Comparison of ENCODE assay signal across 30 cellular contexts in the genomic region with DNA sequence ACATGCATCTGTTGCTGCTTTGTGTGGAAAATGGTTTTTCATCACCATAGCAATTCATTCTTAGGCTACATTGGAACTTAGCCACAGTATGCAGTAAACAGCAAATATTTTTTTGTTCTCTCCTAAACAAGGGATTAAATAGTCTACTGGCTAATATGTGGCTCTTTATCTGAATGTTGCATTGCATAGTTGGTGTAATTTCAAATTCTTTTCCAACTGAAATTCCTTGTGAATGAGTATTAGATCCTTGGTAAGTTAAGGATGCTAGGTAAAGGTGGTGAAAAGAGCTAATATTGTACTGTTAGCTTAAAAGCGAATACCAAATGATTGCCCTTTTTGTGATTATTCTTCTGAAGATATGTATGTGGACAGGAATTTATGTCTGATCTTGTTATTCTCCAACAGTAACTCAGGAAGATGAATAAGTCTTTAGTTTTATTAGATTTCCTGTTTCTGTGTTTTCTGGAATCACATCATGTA. TPM values are rescaled to one million over a fixed set of nuclear protein-coding genes. Genes with fewer than 3 reads are reported as not detected.
A peak's percentile ranks its signal among the peaks of the same experiment; 100 is the strongest.
DNase-seq lines count a peak whose midpoint lies in the region; ATAC-seq and TF ChIP-seq lines count a peak whose summit lies in the region.
"Had no signal": no experiment of that assay in that cellular context is flagged by ENCODE, and none has a peak within 500 bp of the region (broad histone marks: within the 10 kb centered on the region; RNA-seq: fewer than 3 reads in every experiment).

No MANE protein-coding gene starts in this region.

- H3K23ac ChIP-seq in H9 (ENCODE audit: insufficient read length, low read depth, low read length), result no peak overlapping the region

- no peak overlapping the region for H3K9ac ChIP-seq in H9 (ENCODE audit: extremely low read depth, insufficient read length, low read length)

- no peak overlapping the region for H2BK20ac ChIP-seq in H9 (ENCODE audit: low read depth, low read length, poor library complexity, severe bottlenecking)

- peak overlapping the region; percentile 5 for H3K27ac Mint-ChIP-seq in osteocyte (ENCODE audit: unreplicated experiment)
- no peak overlapping the region for H3K27ac Mint-ChIP-seq in H9
- H3K27ac Mint-ChIP-seq: activated naive CD4-positive, alpha-beta T cell treated with anti-CD3 and anti-CD28 coated beads, Interleukin-2, amount 50 U/mL, for 72 hours; activated T-helper 17 cell treated with anti-CD3 and anti-CD28 coated beads, Interleukin-2, amount 50 U/mL, for 72 hours; effector memory CD8-positive, alpha-beta T cell; HFFc6; WTC11 had no signal

- H2BK120ac ChIP-seq in H9 (ENCODE audit: low read depth, low read length, poor library complexity, severe bottlenecking), result no peak overlapping the region

- H3T11ph ChIP-seq in H9 (ENCODE audit: low read length), result no peak overlapping the region

- no peak overlapping the region for H2BK12ac ChIP-seq in H9 (ENCODE audit: insufficient read length, low read depth, low read length)

- H2AK5ac ChIP-seq in H9 (ENCODE audit: insufficient read length, low read length), result no peak overlapping the region

- no peak overlapping the region for H4K8ac ChIP-seq in H9 (replicated peaks; ENCODE audit: insufficient read length, low read depth, low read length)

- H2AFZ ChIP-seq in H9 (ENCODE audit: low read length), result no peak overlapping the region

- H3K36me3 Mint-ChIP-seq in osteocyte (ENCODE audit: unreplicated experiment) (no peaks in the 10 kb centered on the region), H9 (ENCODE audit: insufficient read depth in 1 of 3, low read depth in 3 of 3) (no peaks in the 10 kb centered on the region; a peak in 1 of 7 replicates)
- H3K36me3 Mint-ChIP-seq: activated naive CD4-positive, alpha-beta T cell treated with anti-CD3 and anti-CD28 coated beads, Interleukin-2, amount 50 U/mL, for 72 hours had no signal

- H3K4me2 ChIP-seq in H9 (ENCODE audit: insufficient read depth, insufficient read length, low read length), result no peak overlapping the region

- H3K4ac ChIP-seq in H9 (ENCODE audit: low read depth, low read length), result no peak overlapping the region

- DNase-seq in AG10803 (ENCODE audit: low read depth), result peak; percentile 53
- no peak for DNase-seq in RWPE2 (ENCODE audit: low spot score)
- no peak for DNase-seq in dorsolateral prefrontal cortex
- no peak for DNase-seq in osteocyte (ENCODE audit: extremely low spot score, unreplicated experiment)
- DNase-seq in H9, result no peak
- no peak for DNase-seq in activated effector memory CD4-positive, alpha-beta T cell treated with Interleukin-2 at 50 U/mL for 16 hours
- DNase-seq in retina, result no peak
- no peak for DNase-seq in NCI-H82 (lab: John Stamatoyannopoulos, UW)
- DNase-seq: activated CD4-positive, alpha-beta T cell treated with anti-CD3 and anti-CD28 coated beads, Interleukin-2, amount 50 U/mL, for 48 hours; activated CD8-positive, alpha-beta memory T cell treated with anti-CD3 and anti-CD28 coated beads, Interleukin-2, amount 50 U/mL, for 4 hours; effector memory CD8-positive, alpha-beta T cell; EL; HFFc6; IMR-90; lower lobe of right lung; NCI-H1417; NCI-H2081 treated with DMSO at 0.1 percent for 48 hours; NCI-H446; stimulated activated CD4-positive, alpha-beta T cell treated with anti-CD3 and anti-CD28 coated beads, Interleukin-12 subunit alpha, Interleukin-12 subunit beta, amount 100 ng/mL, for 4 hours; stimulated activated CD4-positive, alpha-beta T cell treated with anti-CD3 and anti-CD28 coated beads, Interleukin-4, amount 100 ng/mL, for 4 hours; stimulated activated naive CD8-positive, alpha-beta T cell treated with anti-CD3 and anti-CD28 coated beads, Interleukin-15, Interleukin-2, amounts not matched to agents 100 U/mL and 50 U/mL, for 24 hours; T-helper 9 cell; tibial artery had no signal

- H3K4me1 Mint-ChIP-seq in osteocyte (ENCODE audit: unreplicated experiment) (peaks cover 28% of the 10 kb centered on the region), H9 (peaks cover 6 to 7% of the 10 kb centered on the region in 2 experiments; a peak in 3 of 4 replicates)
- H3K4me1 Mint-ChIP-seq: activated T-helper 17 cell treated with anti-CD3 and anti-CD28 coated beads, Interleukin-2, amount 50 U/mL, for 72 hours had no signal

- intact Hi-C loops in dorsolateral prefrontal cortex (cut with DNase I), result no loop called here

- H3K27me3 ChIP-seq in RWPE2 (ENCODE audit: insufficient read depth, poor library complexity, severe bottlenecking) (no peaks in the 10 kb centered on the region), dorsolateral prefrontal cortex (no peaks in the 10 kb centered on the region), H9 (ENCODE audit: insufficient read depth, low read length) (no peaks in the 10 kb centered on the region)
- H3K27me3 ChIP-seq: esophagus muscularis mucosa, tibial artery had no signal

- no peaks in the 10 kb centered on the region for H3K79me1 ChIP-seq in H9 (ENCODE audit: insufficient read depth, low read depth, low read length, poor library complexity, severe bottlenecking)

- H2BK15ac ChIP-seq in H9 (ENCODE audit: low read depth, low read length), result no peak overlapping the region

- peak; percentile 53 for ATAC-seq in RWPE2 (ENCODE audit: low read depth)
- ATAC-seq: activated naive CD4-positive, alpha-beta T cell treated with anti-CD3 and anti-CD28 coated beads, Interleukin-2, amount 50 U/mL, for 72 hours; activated T-helper 17 cell treated with anti-CD3 and anti-CD28 coated beads, Interleukin-2, amount 50 U/mL, for 72 hours; effector memory CD8-positive, alpha-beta T cell; lower lobe of right lung; stimulated activated naive CD8-positive, alpha-beta T cell treated with anti-CD3 and anti-CD28 coated beads, Interleukin-15, Interleukin-2, amounts not matched to agents 100 U/mL and 50 U/mL, for 24 hours; WTC11 had no signal

- H3K4me3 ChIP-seq in AG10803 (ENCODE audit: low read length) (no peak overlapping the region), RWPE2 (ENCODE audit: severe bottlenecking) (no peak overlapping the region), dorsolateral prefrontal cortex (peak overlapping the region in 56 of 59 donors; percentile 0 to 58 (median 34))
- H3K4me3 ChIP-seq: esophagus muscularis mucosa, lower lobe of right lung, tibial artery had no signal

- no CpG with 5 or more reads among the region's 1 CpG for WGBS in H9 (ENCODE audit: extremely low coverage, insufficient read length, low lambda C conversion rate)

- no peaks in the 10 kb centered on the region for H3K9me3 ChIP-seq in RWPE2 (ENCODE audit: severe bottlenecking)
- no peaks in the 10 kb centered on the region for H3K9me3 ChIP-seq in H9 (ENCODE audit: control insufficient read depth, low read depth, low read length)
- H3K9me3 ChIP-seq: esophagus muscularis mucosa, lower lobe of right lung, tibial artery had no signal

- no peaks in the 10 kb centered on the region for H3K36me3 ChIP-seq in RWPE2 (ENCODE audit: low read depth)
- H3K36me3 ChIP-seq: esophagus muscularis mucosa, lower lobe of right lung, tibial artery had no signal

- no peak overlapping the region for H3K14ac ChIP-seq in H9 (ENCODE audit: insufficient read depth, low read length)

- no peaks in the 10 kb centered on the region for H4K20me1 ChIP-seq in H9 (ENCODE audit: control insufficient read depth, insufficient read depth, insufficient read length)

- no peak overlapping the region for H4K91ac ChIP-seq in H9 (ENCODE audit: insufficient read length, low read depth, low read length)

- H4K5ac ChIP-seq in H9 (ENCODE audit: insufficient read length, low read depth, low read length), result no peak overlapping the region

- H3K27me3 Mint-ChIP-seq in osteocyte (ENCODE audit: unreplicated experiment) (no peaks in the 10 kb centered on the region), H9 (ENCODE audit: low read depth) (no peaks in the 10 kb centered on the region)
- H3K27me3 Mint-ChIP-seq: effector memory CD8-positive, alpha-beta T cell had no signal

- H3K4me3 Mint-ChIP-seq in osteocyte (ENCODE audit: unreplicated experiment) (no peak overlapping the region), H9 (no peak overlapping the region)
- H3K4me3 Mint-ChIP-seq: activated T-helper 17 cell treated with anti-CD3 and anti-CD28 coated beads, Interleukin-2, amount 50 U/mL, for 72 hours; effector memory CD8-positive, alpha-beta T cell; HFFc6; neural crest cell; WTC11 had no signal

- TF ChIP-seq CTCF in AG10803 (conservative IDR thresholded peaks at IDR 0.05; ENCODE audit: low read length) (no peak), RWPE2 (IDR thresholded peaks at IDR 0.05; ENCODE audit: poor library complexity, severe bottlenecking) (no peak), dorsolateral prefrontal cortex (IDR thresholded peaks at IDR 0.05 in 54 of 56, conservative IDR thresholded peaks at IDR 0.05 in 2 of 56; ENCODE audit: low read depth in 1 of 56, partially characterized antibody in 56 of 56) (no peak), osteocyte (IDR thresholded peaks at IDR 0.05) (no peak), H9 (conservative IDR thresholded peaks at IDR 0.05) (no peak)

- no peak overlapping the region for H3K18ac ChIP-seq in H9 (ENCODE audit: insufficient read length, low read depth, low read length)

- H3K4me1 ChIP-seq in RWPE2 (ENCODE audit: insufficient read depth, poor library complexity, severe bottlenecking), result peaks cover 17% of the 10 kb centered on the region
- H3K4me1 ChIP-seq in H9 (ENCODE audit: insufficient read depth, low read length), result no peaks in the 10 kb centered on the region
- H3K4me1 ChIP-seq: lower lobe of right lung had no signal

- no peak overlapping the region for H2BK5ac ChIP-seq in H9 (ENCODE audit: insufficient read length, low read length)

- H3K79me2 ChIP-seq in H9 (ENCODE audit: insufficient read depth, low read length), result no peaks in the 10 kb centered on the region

- no peak overlapping the region for H3K56ac ChIP-seq in H9 (ENCODE audit: insufficient read length, low read depth, low read length)

- peak overlapping the region; percentile 36 for H3K27ac ChIP-seq in RWPE2 (ENCODE audit: poor library complexity, severe bottlenecking)
- peak overlapping the region in 41 of 59 donors; percentile 13 to 81 (median 63) for H3K27ac ChIP-seq in dorsolateral prefrontal cortex
- no peak overlapping the region for H3K27ac ChIP-seq in H9 (ENCODE audit: insufficient read length, low read depth, low read length)
- H3K27ac ChIP-seq: esophagus muscularis mucosa, lower lobe of right lung, tibial artery had no signal

- H3K9me3 Mint-ChIP-seq in osteocyte (ENCODE audit: unreplicated experiment) (peaks cover 5% of the 10 kb centered on the region), H9 (peaks cover 0 to 3% of the 10 kb centered on the region in 2 experiments; a peak in 1 of 5 replicates)
- H3K9me3 Mint-ChIP-seq: HFFc6 had no signal

- no peaks in the 10 kb centered on the region for H3K23me2 ChIP-seq in H9 (ENCODE audit: insufficient read length, low read depth, low read length, poor library complexity, severe bottlenecking)

RNA-seq across cellular contexts. Expression of gene MLIP, which starts 1.0 kb away (rescaled TPM):
- total RNA-seq in dorsolateral prefrontal cortex (100 to 1,000 TPM in 22 of 120 experiments, 10 to 100 TPM in 98; 39.5 to 143 (median 85.4) TPM), osteocyte (0.65 TPM in 1 of 2 replicates, not detected in the other), H9 (2021) (not detected in 2 replicates)
- total RNA-seq: activated naive CD4-positive, alpha-beta T cell treated with anti-CD3 and anti-CD28 coated beads, Interleukin-2, amount 50 U/mL, for 72 hours; activated T-helper 17 cell treated with anti-CD3 and anti-CD28 coated beads, Interleukin-2, amount 50 U/mL, for 72 hours; HFFc6; IMR-90; kidney epithelial cell; lower lobe of right lung; neural crest cell; OCI-LY7; WTC11 had no signal

Comparison
In these comparisons a context has a peak if more than half of its experiments do, and no peak if none do; other contexts are left out.
1. H3K4me3 ChIP-seq: peak in dorsolateral prefrontal cortex (56 of 59); none in AG10803 (single experiment) and RWPE2 (single experiment).
2. RNA of gene MLIP, which starts 1.0 kb away (total RNA-seq): 39.5 to 143 TPM in dorsolateral prefrontal cortex; not detected in H9 and 0.65 TPM in osteocyte; every median in the first group is over 10 times any median in the second.